9 cellular contexts compared by ENCODE assay signal in the genomic region with DNA sequence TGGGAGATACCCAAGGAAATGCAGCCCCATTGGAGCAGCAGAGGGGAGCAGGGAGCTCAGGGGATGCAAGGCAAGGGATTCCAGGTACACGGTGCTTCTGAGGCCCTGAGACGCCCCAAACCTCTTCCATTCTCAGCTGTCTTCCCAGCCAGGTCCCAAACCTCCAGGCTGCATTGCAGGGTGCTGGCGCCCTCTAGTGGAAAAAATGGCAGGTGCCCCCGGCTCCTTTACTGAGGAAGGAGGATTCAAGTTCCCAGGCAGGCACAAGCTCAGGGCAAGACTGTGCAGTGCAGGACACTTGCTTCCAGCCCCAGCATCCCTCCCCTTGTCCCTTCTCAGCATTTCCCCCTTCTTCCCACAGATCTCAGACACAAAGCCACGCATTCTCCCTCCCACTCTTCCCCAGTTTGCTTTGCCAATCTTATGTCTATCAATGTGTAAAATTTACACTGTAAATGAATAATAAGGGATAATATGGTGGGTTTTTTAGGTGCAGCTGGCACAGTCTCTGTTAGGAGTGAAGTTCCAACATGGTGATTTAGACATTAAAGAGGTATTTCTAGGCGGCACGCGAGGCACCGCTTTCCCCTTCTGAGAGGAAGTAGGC. TPM values are rescaled to one million over a fixed set of nuclear protein-coding genes. Genes with fewer than 3 reads are reported as not detected.
DNase-seq lines count a peak whose midpoint lies in the region; ATAC-seq and TF ChIP-seq lines count a peak whose summit lies in the region.
"Had no signal": no experiment of that assay in that cellular context is flagged by ENCODE, and none has a peak within 500 bp of the region (broad histone marks: within the 10 kb centered on the region; RNA-seq: fewer than 3 reads in every experiment).

No MANE protein-coding gene starts in this region.

- H3K27me3 Mint-ChIP-seq in T-cell = no peaks in the 10 kb centered on the region

- no peak overlapping the region for H3K27ac Mint-ChIP-seq in T-cell
- H3K27ac Mint-ChIP-seq: activated naive CD4-positive, alpha-beta T cell treated with anti-CD3 and anti-CD28 coated beads, Interleukin-2, amount 50 U/mL, for 24 hours had no signal

- no peak overlapping the region for H2AFZ ChIP-seq in hepatocyte

- CTCF ChIA-PET in T-cell (lab: Charles Lee) = interaction anchor here (0.6 to 3.0 kb wide), 12 partner anchors 14 to 1190 kb away, joined by 3 to 14 read pairs (median 4); no protein-coding TSS in a partner anchor

- H3K4me1 ChIP-seq in hepatocyte (ENCODE audit: insufficient read depth) (no peaks in the 10 kb centered on the region), gastrocnemius medialis (peaks cover 0 to 2% of the 10 kb centered on the region in 2 donors)

- no peak overlapping the region for H3K27ac ChIP-seq in hepatocyte
- H3K27ac ChIP-seq in gastrocnemius medialis = no peak overlapping the region

- no peaks in the 10 kb centered on the region for H3K36me3 Mint-ChIP-seq in T-cell
- H3K36me3 Mint-ChIP-seq: activated naive CD4-positive, alpha-beta T cell treated with anti-CD3 and anti-CD28 coated beads, Interleukin-2, amount 50 U/mL, for 24 hours had no signal

- no peak for TF ChIP-seq POLR2A in gastrocnemius medialis (IDR thresholded peaks at IDR 0.05)

- H4K20me1 ChIP-seq in hepatocyte (ENCODE audit: insufficient read depth, poor library complexity, severe bottlenecking) = no peaks in the 10 kb centered on the region

- peaks cover 0 to 3% (median 0%) of the 10 kb centered on the region in 3 donors for H3K4me1 Mint-ChIP-seq in T-cell
- H3K4me1 Mint-ChIP-seq: activated naive CD4-positive, alpha-beta T cell treated with anti-CD3 and anti-CD28 coated beads, Interleukin-2, amount 50 U/mL, for 24 hours had no signal

- H3K9me2 ChIP-seq in hepatocyte (replicated peaks; ENCODE audit: insufficient read depth) = no peaks in the 10 kb centered on the region

- DNase-seq in D341Med (ENCODE audit: low spot score) (peak; percentile 81), LoVo (ENCODE audit: low spot score) (peak; percentile 50), T-cell (peak in 32 of 34 experiments; percentile 6 to 60 (median 40)), anterior cingulate cortex (lab: John Stamatoyannopoulos, UW) (peak in 56 of 58 donors; percentile 11 to 88 (median 53)), hepatocyte (ENCODE audit: low spot score) (peak; percentile 88), gastrocnemius medialis (peak; percentile 24 to 58), NCI-H187 treated with DMSO at 0.1 percent for 48 hours (lab: John Stamatoyannopoulos, UW) (no peak)

- 56% methylated on average over 8 of the region's 9 CpGs for WGBS in hepatocyte (ENCODE audit: low lambda C conversion rate, missing lambda C conversion rate)

- TF ChIP-seq CTCF in hepatocyte (IDR thresholded peaks at IDR 0.05; ENCODE audit: poor library complexity) (peak; percentile 89), gastrocnemius medialis (IDR thresholded peaks at IDR 0.05 in 4 of 5, conservative IDR thresholded peaks at IDR 0.05 in 1 of 5) (peak; percentile 66 to 94 (median 83))

- H3K9me3 Mint-ChIP-seq in T-cell = no peaks in the 10 kb centered on the region
- H3K9me3 Mint-ChIP-seq: activated naive CD4-positive, alpha-beta T cell treated with anti-CD3 and anti-CD28 coated beads, Interleukin-2, amount 50 U/mL, for 24 hours had no signal

- H3K9me3 ChIP-seq in hepatocyte (ENCODE audit: low read depth) (no peaks in the 10 kb centered on the region), gastrocnemius medialis (no peaks in the 10 kb centered on the region)

- intact Hi-C loops in gastrocnemius medialis (cut with DNase I; ENCODE audit: low total_unique reads) = loop anchor here (10.0 kb wide), 1 partner anchor 383 kb away; no protein-coding TSS in a partner anchor

- H3K27me3 ChIP-seq in hepatocyte (no peaks in the 10 kb centered on the region), gastrocnemius medialis (no peaks in the 10 kb centered on the region)

- POLR2A ChIA-PET in T-cell (lab: Charles Lee) = interaction anchor here in 1 of 2 donors (0.6 kb wide), 1 partner anchor 29 kb away, joined by 3 read pairs; no protein-coding TSS in a partner anchor

- no peak overlapping the region for H3K4me2 ChIP-seq in hepatocyte

- ATAC-seq in GM21515 (IDR thresholded peaks at IDR 0.05; ENCODE audit: unreplicated experiment) (peak; percentile 60), T-cell (replicated peaks in 1 of 4) (peak in 3 of 4 experiments; percentile 39 to 44 (median 41)), gastrocnemius medialis (peak; percentile 30 to 69)

- no peak overlapping the region for H3K4me3 ChIP-seq in hepatocyte
- no peak overlapping the region for H3K4me3 ChIP-seq in gastrocnemius medialis

- no peak overlapping the region for H3K4me3 Mint-ChIP-seq in T-cell
- H3K4me3 Mint-ChIP-seq: activated naive CD4-positive, alpha-beta T cell treated with anti-CD3 and anti-CD28 coated beads, Interleukin-2, amount 50 U/mL, for 24 hours had no signal

- in situ Hi-C loops in gastrocnemius medialis (cut with MboI; ENCODE audit: low sequenced_read_pairs in 4 of 4) = loop anchor here in 3 of 4 donors (10.0 to 25.0 kb wide), 2 partner anchors 375 to 383 kb away; no protein-coding TSS in a partner anchor

- no peaks in the 10 kb centered on the region for H3K79me2 ChIP-seq in hepatocyte

- H3K36me3 ChIP-seq in hepatocyte (replicated peaks; ENCODE audit: insufficient read depth, low read depth) (no peaks in the 10 kb centered on the region), gastrocnemius medialis (no peaks in the 10 kb centered on the region)

RNA-seq across cellular contexts. Expression of a gene that starts 46.1 kb away (rescaled TPM):
- total RNA-seq in T-cell (1 to 10 TPM; 4.4 to 8.6 (median 5.9) TPM), hepatocyte (49.2 and 51.9 TPM in 2 replicates), gastrocnemius medialis (1 to 10 TPM; 4.0 to 9.0 (median 4.6) TPM)
- 5.6 and 7.8 TPM in 2 replicates for polyA plus RNA-seq in hepatocyte
